8 cellular contexts compared by ENCODE assay signal in the genomic region with DNA sequence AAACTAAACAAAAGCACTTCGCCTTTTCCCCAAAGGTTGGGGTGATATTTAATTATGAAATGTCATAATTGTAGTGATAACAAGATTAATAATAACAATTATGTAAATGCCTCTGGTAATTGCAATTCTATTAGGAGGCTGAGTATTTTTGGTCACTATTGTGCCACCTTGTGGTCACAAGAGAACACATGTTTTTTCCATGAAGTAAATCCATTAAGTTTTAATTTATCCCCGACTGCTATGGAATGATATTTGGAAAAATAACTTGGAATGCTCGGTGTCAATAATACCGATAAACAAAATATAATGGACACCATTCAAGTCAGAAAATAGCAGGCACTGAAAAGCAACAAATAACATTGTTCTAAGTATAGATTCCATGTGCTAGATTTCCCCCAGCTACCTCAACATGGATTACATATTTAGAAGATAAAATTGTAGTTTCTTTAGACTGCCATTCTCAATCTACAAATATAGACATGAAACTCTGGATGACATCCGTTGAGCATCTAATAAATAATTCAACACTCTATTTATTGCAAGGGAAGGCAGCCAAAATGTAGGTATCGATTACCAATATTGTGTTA. TPM values are rescaled to one million over a fixed set of nuclear protein-coding genes. Genes with fewer than 3 reads are reported as not detected.
DNase-seq lines count a peak whose midpoint lies in the region; ATAC-seq, FAIRE-seq and TF ChIP-seq lines count a peak whose summit lies in the region.

No MANE protein-coding gene starts in this region.

- FAIRE-seq in astrocyte (lab: Jason Lieb, UNC) = no peak

- no peaks in the 10 kb centered on the region for H3K79me2 ChIP-seq in astrocyte (ENCODE audit: insufficient read depth, low read length)

- no peak overlapping the region for H3K4me2 ChIP-seq in astrocyte (ENCODE audit: low read length)

- H3K9ac ChIP-seq in astrocyte (ENCODE audit: low read length) = no peak overlapping the region

- H2AFZ ChIP-seq in astrocyte (ENCODE audit: low read depth, low read length) = no peak overlapping the region

- H3K36me3 Mint-ChIP-seq in astrocyte (ENCODE audit: low read depth, unreplicated experiment) = no peaks in the 10 kb centered on the region

- H3K27me3 ChIP-seq in BE2C (no peaks in the 10 kb centered on the region), H7 (ENCODE audit: control insufficient read depth, insufficient read depth, low read length) (no peaks in the 10 kb centered on the region), astrocyte (ENCODE audit: insufficient read depth, low read length) (no peaks in the 10 kb centered on the region), right lobe of liver (no peaks in the 10 kb centered on the region)

- no peaks in the 10 kb centered on the region for H3K27me3 Mint-ChIP-seq in astrocyte (ENCODE audit: low read depth, unreplicated experiment)

- no peak for TF ChIP-seq POLR2A in right lobe of liver (IDR thresholded peaks at IDR 0.05)

- H3K4me3 Mint-ChIP-seq in astrocyte (ENCODE audit: unreplicated experiment) = no peak overlapping the region

- H4K20me1 ChIP-seq in astrocyte (ENCODE audit: insufficient read depth, low read length) = no peaks in the 10 kb centered on the region

- H3K4me1 ChIP-seq in BE2C (no peaks in the 10 kb centered on the region), astrocyte (ENCODE audit: insufficient read depth, low read length) (no peaks in the 10 kb centered on the region), right lobe of liver (no peaks in the 10 kb centered on the region)

- H3K36me3 ChIP-seq in BE2C (no peaks in the 10 kb centered on the region), H7 (replicated peaks; ENCODE audit: control insufficient read depth, insufficient read depth, low read length) (no peaks in the 10 kb centered on the region), astrocyte (ENCODE audit: insufficient read depth, low read length) (no peaks in the 10 kb centered on the region), right lobe of liver (no peaks in the 10 kb centered on the region)

- H3K27ac ChIP-seq in astrocyte (ENCODE audit: low read depth, low read length) (no peak overlapping the region), right lobe of liver (no peak overlapping the region)

- H3K4me3 ChIP-seq in BE2C (ENCODE audit: low read depth, low read length) = no peak overlapping the region
- no peak overlapping the region for H3K4me3 ChIP-seq in H7 (ENCODE audit: insufficient read depth, low read depth, low read length)
- no peak overlapping the region for H3K4me3 ChIP-seq in astrocyte (ENCODE audit: insufficient read depth, low read depth, low read length)
- H3K4me3 ChIP-seq in right lobe of liver = no peak overlapping the region

- no peak overlapping the region for H3K27ac Mint-ChIP-seq in astrocyte (ENCODE audit: unreplicated experiment)

- H3K9me3 ChIP-seq in BE2C (no peaks in the 10 kb centered on the region), astrocyte (ENCODE audit: insufficient read depth, low read depth, low read length) (no peaks in the 10 kb centered on the region), right lobe of liver (no peaks in the 10 kb centered on the region)

- DNase-seq in BE2C (no peak), H7 (peak; percentile 27), astrocyte (ENCODE audit: low read depth) (peak; percentile 7), right lobe of liver (no peak), NCI-H1048 (lab: John Stamatoyannopoulos, UW) (no peak), NCI-H2227 (lab: John Stamatoyannopoulos, UW; ENCODE audit: unreplicated experiment) (no peak)
- DNase-seq in NK-92 treated with Interleukin-12 subunit alpha and Interleukin-12 subunit beta, amount 100 ng/mL, for 24 hours (lab: John Stamatoyannopoulos, UW) = no peak

- peak; percentile 42 to 56 (median 50) for ATAC-seq in right lobe of liver
- ATAC-seq in GM19463 (IDR thresholded peaks at IDR 0.05; ENCODE audit: unreplicated experiment) = no peak

- TF ChIP-seq CTCF in BE2C (IDR thresholded peaks at IDR 0.05; ENCODE audit: low read depth, low read length) (peak; percentile 72), astrocyte (IDR thresholded peaks at IDR 0.05; ENCODE audit: insufficient read depth, low read depth, low read length) (peak; percentile 62), right lobe of liver (IDR thresholded peaks at IDR 0.05) (peak; percentile 61 to 73 (median 66))

- WGBS in right lobe of liver (ENCODE audit: insufficient coverage, low coverage, low lambda C conversion rate, missing lambda C conversion rate) = 21% methylated on average over 6 of the region's 6 CpGs

- H3K4me1 Mint-ChIP-seq in astrocyte (ENCODE audit: low read depth, unreplicated experiment) = no peaks in the 10 kb centered on the region

- no peaks in the 10 kb centered on the region for H3K9me3 Mint-ChIP-seq in astrocyte (ENCODE audit: unreplicated experiment)

- intact Hi-C loops in right lobe of liver (cut with DNase I) = loop anchor here in 1 of 2 donors (10.0 kb wide), 1 partner anchor 540 kb away; no protein-coding TSS in a partner anchor

RNA-seq across cellular contexts. Expression of gene KCNJ2, which starts 25.0 kb away (rescaled TPM):
- 0.34 TPM for polyA plus RNA-seq in BE2C (2012; ENCODE audit: insufficient read depth, insufficient read length, low read depth)
- 0.11 and 0.14 TPM in 2 replicates for total RNA-seq in H7 (2014; rRNA removed; shearing (Covaris generic))
- 5.9 and 10.2 TPM in 2 replicates for total RNA-seq in astrocyte
- total RNA-seq in right lobe of liver = 1 to 10 TPM in 3 of 6 experiments, under 1 TPM in 3; 0.62 to 2.5 (median 1.0) TPM

Comparison
In these comparisons a context has a peak if more than half of its experiments do, and no peak if none do; other contexts are left out.
1. DNase-seq: peak in H7 (single experiment) and astrocyte (single experiment); none in BE2C (single experiment), right lobe of liver (0 of 3), NCI-H1048 (single experiment), NK-92 treated with Interleukin-12 subunit alpha and Interleukin-12 subunit beta, amount 100 ng/mL, for 24 hours (single experiment) and NCI-H2227 (single experiment).
2. Peak in every context shown above with its lines, with median percentiles within 50 percentile points of each other: CTCF ChIP-seq.